ENCODE assay signal across 15 cellular contexts in the genomic region with DNA sequence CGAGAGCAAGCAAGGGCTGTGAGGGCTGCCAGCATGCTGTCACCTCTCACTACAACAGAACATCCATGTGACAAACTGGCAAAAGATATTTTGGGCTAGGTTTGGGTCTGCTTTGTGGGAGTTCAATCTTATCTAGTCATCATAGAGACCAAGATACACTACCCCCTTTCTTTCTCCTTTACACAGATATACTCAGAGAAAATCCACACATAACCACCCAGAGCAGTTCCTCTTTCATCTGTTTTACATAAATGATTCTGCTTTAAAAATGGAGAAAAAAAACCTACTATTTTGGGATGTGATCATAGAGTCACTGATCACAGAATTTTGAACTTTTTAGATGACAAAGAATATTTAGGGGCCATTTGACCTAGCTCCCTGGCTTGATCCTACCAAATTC. TPM values are rescaled to one million over a fixed set of nuclear protein-coding genes. Genes with fewer than 3 reads are reported as not detected.
A peak's percentile ranks its signal among the peaks of the same experiment; 100 is the strongest.
DNase-seq lines count a peak whose midpoint lies in the region; ATAC-seq lines count a peak whose summit lies in the region.
"Had no signal": no experiment of that assay in that cellular context is flagged by ENCODE, and none has a peak within 500 bp of the region (broad histone marks: within the 10 kb centered on the region; RNA-seq: fewer than 3 reads in every experiment).

No MANE protein-coding gene starts in this region.

- H3K4me3 Mint-ChIP-seq in activated T-cell treated with anti-CD3 and anti-CD28 coated beads, Interleukin-2, amount 50 U/mL, for 4 hours = no peak overlapping the region

- no peaks in the 10 kb centered on the region for H3K4me1 Mint-ChIP-seq in activated T-cell treated with anti-CD3 and anti-CD28 coated beads, Interleukin-2, amount 50 U/mL, for 4 hours (ENCODE audit: low read depth)

- peak; percentile 69 for DNase-seq in NAMALWA (ENCODE audit: low spot score)
- DNase-seq in NCI-H748 treated with DMSO at 0.1 percent for 48 hours (lab: John Stamatoyannopoulos, UW) = no peak
- DNase-seq in nucleus accumbens (lab: John Stamatoyannopoulos, UW) = no peak
- no peak for DNase-seq in activated CD4-positive, alpha-beta T cell treated with anti-CD3 and anti-CD28 coated beads, Interleukin-2, amount 50 U/mL, for 4 hours
- no peak for DNase-seq in activated T-cell treated with anti-CD3 and anti-CD28 coated beads, Interleukin-2, amount 50 U/mL, for 4 hours
- DNase-seq: adrenal gland; C1 segment of cervical spinal cord; effector CD4-positive, alpha-beta T cell; HCEC 1CT; left ventricle myocardium superior; NCI-H524; stimulated activated naive CD4-positive, alpha-beta T cell treated with Interleukin-2 at 50 U/mL for 16 hours had no signal

- ATAC-seq in GM18498 (IDR thresholded peaks at IDR 0.05; ENCODE audit: unreplicated experiment) = peak; percentile 87
- peak; percentile 90 for ATAC-seq in GM21360 (IDR thresholded peaks at IDR 0.05; ENCODE audit: unreplicated experiment)
- ATAC-seq in HG02981 (IDR thresholded peaks at IDR 0.05; ENCODE audit: unreplicated experiment) = peak; percentile 83
- ATAC-seq in activated T-cell treated with anti-CD3 and anti-CD28 coated beads, Interleukin-2, amount 50 U/mL, for 4 hours = no peak
- ATAC-seq: left ventricle myocardium superior had no signal

- no peaks in the 10 kb centered on the region for H3K36me3 Mint-ChIP-seq in activated T-cell treated with anti-CD3 and anti-CD28 coated beads, Interleukin-2, amount 50 U/mL, for 4 hours (ENCODE audit: insufficient read depth)

- H3K27me3 Mint-ChIP-seq in activated T-cell treated with anti-CD3 and anti-CD28 coated beads, Interleukin-2, amount 50 U/mL, for 4 hours (ENCODE audit: low read depth) = peaks cover 13% of the 10 kb centered on the region

- H3K9me3 Mint-ChIP-seq in activated T-cell treated with anti-CD3 and anti-CD28 coated beads, Interleukin-2, amount 50 U/mL, for 4 hours = no peaks in the 10 kb centered on the region

RNA-seq across cellular contexts. Expression of a gene that starts 16.8 kb away (rescaled TPM):
- 1 to 10 TPM in 1 of 3 donors, under 1 TPM in 2; 0.63 to 1.3 (median 0.71) TPM for total RNA-seq in activated T-cell treated with anti-CD3 and anti-CD28 coated beads, Interleukin-2, amount 50 U/mL, for 4 hours

Comparison
In these comparisons a context has a peak if more than half of its experiments do, and no peak if none do; other contexts are left out.
1. ATAC-seq: peak in GM18498 (single experiment), GM21360 (single experiment) and HG02981 (single experiment); none in activated T-cell treated with anti-CD3 and anti-CD28 coated beads, Interleukin-2, amount 50 U/mL, for 4 hours (0 of 2).